In the genomic region with DNA sequence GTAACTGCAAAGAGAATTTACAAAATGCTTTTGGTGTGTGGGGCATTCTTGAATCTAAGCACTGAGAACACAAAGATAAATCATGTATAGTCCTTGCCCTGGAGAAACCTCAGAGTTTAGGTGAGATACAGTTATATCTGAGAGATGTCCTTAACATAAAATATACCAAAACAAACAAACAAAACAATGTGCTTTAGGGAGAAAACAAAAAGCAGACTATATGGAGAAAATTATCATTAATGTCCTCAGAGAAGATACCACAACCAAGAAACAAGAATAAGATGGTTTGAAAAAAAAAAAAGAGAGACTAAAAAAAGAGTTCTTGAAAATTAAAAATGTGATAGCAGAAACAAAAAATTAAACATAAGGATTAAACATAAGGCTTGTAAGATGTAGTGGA, we compare ENCODE assay signal across 1 cellular context.
TF ChIP-seq lines count a peak whose summit lies in the region.

No MANE protein-coding gene starts in this region.

TF ChIP-seq in K562, 482 proteins besides CTCF, POLR2A, EP300 and RAD21:
- TF ChIP-seq LARP7 (IDR thresholded peaks at IDR 0.05): 0 out of 2 replicates have a peak, but pooled peaks have one; percentile 24
- no peak for TF ChIP-seq ZNF512 (tag; IDR thresholded peaks at IDR 0.05)
TF ChIP-seq in K562: peak in this region for 1.
